ENCODE assay signal across 8 cellular contexts in genomic region chr3:30475038-30475808, GRCh38.
DNase-seq lines count a peak whose midpoint lies in the region; ATAC-seq lines count a peak whose summit lies in the region.

No MANE protein-coding gene starts in this region.

- no peaks in the 10 kb centered on the region for H3K27me3 Mint-ChIP-seq in activated CD4-positive, alpha-beta T cell treated with anti-CD3 and anti-CD28 coated beads, Interleukin-2, amount 10 ng/mL, durations not matched to agents 7 days and 5 days

- DNase-seq in activated T-cell treated with anti-CD3 and anti-CD28 coated beads for 24 hours (ENCODE audit: low read depth) (peak; percentile 17), D341Med (ENCODE audit: low spot score) (no peak), DMS79 treated with DMSO at 0.1 percent for 48 hours (lab: John Stamatoyannopoulos, UW) (no peak), ecto neural progenitor cell (ENCODE audit: low spot score) (no peak)
- no peak for DNase-seq in activated T-cell treated with anti-CD3 and anti-CD28 coated beads, Interleukin-2, amount 50 U/mL, for 1 hour
- peak; percentile 13 for DNase-seq in activated CD4-positive, alpha-beta T cell treated with anti-CD3 and anti-CD28 coated beads, Interleukin-2, amount 10 ng/mL, durations not matched to agents 7 days and 5 days
- peak; percentile 3 for DNase-seq in stimulated activated CD8-positive, alpha-beta memory T cell treated with anti-CD3 and anti-CD28 coated beads, Interleukin-12 subunit alpha, Interleukin-12 subunit beta, amount 100 ng/mL, for 24 hours (ENCODE audit: extremely low read depth)

- H3K4me3 Mint-ChIP-seq in activated CD4-positive, alpha-beta T cell treated with anti-CD3 and anti-CD28 coated beads, Interleukin-2, amount 10 ng/mL, durations not matched to agents 7 days and 5 days, result no peak overlapping the region

- H3K36me3 Mint-ChIP-seq in activated CD4-positive, alpha-beta T cell treated with anti-CD3 and anti-CD28 coated beads, Interleukin-2, amount 10 ng/mL, durations not matched to agents 7 days and 5 days (ENCODE audit: low read depth), result no peaks in the 10 kb centered on the region

- POLR2A ChIA-PET in activated CD4-positive, alpha-beta T cell treated with anti-CD3 and anti-CD28 coated beads, Interleukin-2, amount 10 ng/mL, durations not matched to agents 7 days and 5 days (lab: Charles Lee), result interaction anchor here (0.6 kb wide), 1 partner anchor 1639 kb away, joined by 8 read pairs; no protein-coding TSS in a partner anchor

- peak; percentile 94 for ATAC-seq in HG02759 (IDR thresholded peaks at IDR 0.05; ENCODE audit: unreplicated experiment)

- CTCF ChIA-PET in activated CD4-positive, alpha-beta T cell treated with anti-CD3 and anti-CD28 coated beads, Interleukin-2, amount 10 ng/mL, durations not matched to agents 7 days and 5 days (lab: Charles Lee), result no interaction called here

- H3K9me3 Mint-ChIP-seq in activated CD4-positive, alpha-beta T cell treated with anti-CD3 and anti-CD28 coated beads, Interleukin-2, amount 10 ng/mL, durations not matched to agents 7 days and 5 days, result peaks cover 14% of the 10 kb centered on the region

- H3K27ac Mint-ChIP-seq in activated CD4-positive, alpha-beta T cell treated with anti-CD3 and anti-CD28 coated beads, Interleukin-2, amount 10 ng/mL, durations not matched to agents 7 days and 5 days, result no peak overlapping the region

- H3K4me1 Mint-ChIP-seq in activated CD4-positive, alpha-beta T cell treated with anti-CD3 and anti-CD28 coated beads, Interleukin-2, amount 10 ng/mL, durations not matched to agents 7 days and 5 days, result peaks cover 25% of the 10 kb centered on the region

Comparison
In these comparisons a context has a peak if more than half of its experiments do, and no peak if none do; other contexts are left out.
1. DNase-seq: peak in activated T-cell treated with anti-CD3 and anti-CD28 coated beads for 24 hours (single experiment), activated CD4-positive, alpha-beta T cell treated with anti-CD3 and anti-CD28 coated beads, Interleukin-2, amount 10 ng/mL, durations not matched to agents 7 days and 5 days (single experiment) and stimulated activated CD8-positive, alpha-beta memory T cell treated with anti-CD3 and anti-CD28 coated beads, Interleukin-12 subunit alpha, Interleukin-12 subunit beta, amount 100 ng/mL, for 24 hours (single experiment); none in activated T-cell treated with anti-CD3 and anti-CD28 coated beads, Interleukin-2, amount 50 U/mL, for 1 hour (single experiment), D341Med (single experiment), DMS79 treated with DMSO at 0.1 percent for 48 hours (single experiment) and ecto neural progenitor cell (single experiment).